In genomic region chr1:9594471-9595155, GRCh38 we compare ENCODE assay signal across 19 cellular contexts.
"Had no signal": no experiment of that assay in that cellular context is flagged by ENCODE, and none has a peak within 500 bp of the region (broad histone marks: within the 10 kb centered on the region; RNA-seq: fewer than 3 reads in every experiment).

No MANE protein-coding gene starts in this region.

- DNase-seq: activated CD4-positive, alpha-beta T cell treated with anti-CD3 and anti-CD28 coated beads for 48 hours; activated CD8-positive, alpha-beta memory T cell treated with anti-CD3 and anti-CD28 coated beads, Interleukin-2, amount 50 U/mL, for 48 hours; activated CD8-positive, alpha-beta T cell treated with anti-CD3 and anti-CD28 coated beads, Interleukin-2, amount 10 ng/mL, durations not matched to agents 7 days and 5 days; activated gamma-delta T cell treated with Interleukin-2 at 50 U/mL for 16 hours; activated naive CD8-positive, alpha-beta T cell treated with anti-CD3 and anti-CD28 coated beads for 36 hours; brain microvascular endothelial cell; effector CD8-positive, alpha-beta T cell; immature natural killer cell; left colon; naive thymus-derived CD4-positive, alpha-beta T cell; psoas muscle; stomach; T-helper 17 cell; upper lobe of right lung had no signal

- H3K27ac ChIP-seq: brain microvascular endothelial cell, foreskin keratinocyte, right lobe of liver, testis, upper lobe of right lung had no signal

- H3K4me3 ChIP-seq: mucosa of descending colon, psoas muscle, right lobe of liver, stomach, testis, upper lobe of right lung had no signal

- ATAC-seq: activated CD8-positive, alpha-beta T cell treated with anti-CD3 and anti-CD28 coated beads, Interleukin-2, amount 10 ng/mL, durations not matched to agents 7 days and 5 days; left colon; mucosa of descending colon; naive thymus-derived CD4-positive, alpha-beta T cell; right lobe of liver; T-helper 17 cell; upper lobe of right lung had no signal

- H3K36me3 Mint-ChIP-seq: immature natural killer cell; naive thymus-derived CD4-positive, alpha-beta T cell; WTC11 had no signal

- H3K9me3 ChIP-seq: mucosa of descending colon, psoas muscle, right lobe of liver, stomach, testis, upper lobe of right lung had no signal

- H3K27me3 Mint-ChIP-seq: activated naive CD8-positive, alpha-beta T cell treated with anti-CD3 and anti-CD28 coated beads for 36 hours; naive thymus-derived CD4-positive, alpha-beta T cell; T-helper 17 cell had no signal

- H3K4me3 Mint-ChIP-seq: activated CD8-positive, alpha-beta T cell treated with anti-CD3 and anti-CD28 coated beads, Interleukin-2, amount 10 ng/mL, durations not matched to agents 7 days and 5 days; activated naive CD8-positive, alpha-beta T cell treated with anti-CD3 and anti-CD28 coated beads for 36 hours; immature natural killer cell; naive thymus-derived CD4-positive, alpha-beta T cell; T-helper 17 cell; WTC11 had no signal

- H3K9me3 Mint-ChIP-seq: activated naive CD8-positive, alpha-beta T cell treated with anti-CD3 and anti-CD28 coated beads for 36 hours; immature natural killer cell; naive thymus-derived CD4-positive, alpha-beta T cell; WTC11 had no signal

- H3K27ac Mint-ChIP-seq: activated CD8-positive, alpha-beta T cell treated with anti-CD3 and anti-CD28 coated beads, Interleukin-2, amount 10 ng/mL, durations not matched to agents 7 days and 5 days; activated naive CD8-positive, alpha-beta T cell treated with anti-CD3 and anti-CD28 coated beads for 36 hours; immature natural killer cell; WTC11 had no signal

- H3K36me3 ChIP-seq: upper lobe of right lung had no signal

- H3K27me3 ChIP-seq: brain microvascular endothelial cell, foreskin keratinocyte, right lobe of liver, stomach, testis, upper lobe of right lung had no signal
